ENCODE assay signal across 8 cellular contexts in the genomic region with DNA sequence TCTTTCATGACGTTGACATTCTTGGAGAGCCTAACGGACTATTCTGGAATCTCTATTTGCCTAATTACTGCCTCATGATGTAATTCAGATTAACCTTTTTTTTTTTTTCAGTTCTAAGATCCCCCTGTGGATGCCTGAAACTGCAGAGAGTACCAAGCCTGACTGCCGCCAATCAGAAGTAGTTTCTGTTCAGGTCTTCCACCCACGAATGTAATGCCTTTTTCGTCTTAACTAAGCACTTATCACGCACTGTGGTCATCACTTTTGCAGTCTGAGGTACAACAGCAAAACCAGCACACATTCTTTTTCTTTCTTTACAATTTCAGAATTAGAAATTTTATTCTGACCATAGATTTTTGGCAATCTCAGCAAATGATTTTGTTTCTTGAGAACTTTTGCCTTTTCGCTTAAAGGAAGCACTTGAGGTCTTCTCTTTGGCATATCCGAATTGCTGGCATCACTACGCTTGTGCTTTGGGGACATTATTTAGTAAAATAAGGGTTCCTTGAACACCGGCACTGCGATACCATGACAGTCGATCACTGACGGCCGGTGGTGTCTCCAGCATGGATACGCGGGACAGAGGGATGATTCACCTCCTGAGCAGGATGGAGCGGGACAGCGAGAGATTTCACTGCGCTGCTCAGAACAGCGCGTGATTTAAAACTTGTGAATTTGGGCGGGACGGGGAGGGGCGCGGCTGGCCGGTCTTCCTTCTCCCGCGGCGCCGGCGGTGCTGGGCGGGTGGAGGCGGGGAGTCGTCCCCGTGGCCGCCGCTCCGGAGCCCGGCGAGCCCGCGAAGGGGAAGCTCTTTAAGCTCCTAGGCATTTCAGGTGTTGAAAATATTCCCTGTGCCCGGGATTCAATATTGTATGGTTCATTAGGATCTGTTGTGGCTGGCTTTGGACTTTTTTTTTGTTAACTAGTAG. TPM values are rescaled to one million over a fixed set of nuclear protein-coding genes. Genes with fewer than 3 reads are reported as not detected.
A peak's percentile ranks its signal among the peaks of the same experiment; 100 is the strongest.
DNase-seq lines count a peak whose midpoint lies in the region; ATAC-seq, FAIRE-seq and TF ChIP-seq lines count a peak whose summit lies in the region.

No MANE protein-coding gene starts in this region.

- peak; percentile 20 for FAIRE-seq in keratinocyte (lab: Jason Lieb, UNC)

- H3K4me2 ChIP-seq in OCI-LY3 (ENCODE audit: low read length): peak overlapping the region; percentile 87
- peak overlapping the region; percentile 76 for H3K4me2 ChIP-seq in keratinocyte (ENCODE audit: control insufficient read depth, extremely low read depth, insufficient read depth, low read depth, low read length)

- H3K27ac ChIP-seq in OCI-LY3 (ENCODE audit: low read length) (peak overlapping the region; percentile 65), keratinocyte (ENCODE audit: control insufficient read depth, insufficient read depth, low read length) (no peak overlapping the region)

- H3K79me2 ChIP-seq in OCI-LY3 (ENCODE audit: low read length) (no peaks in the 10 kb centered on the region), keratinocyte (ENCODE audit: control insufficient read depth, insufficient read depth, low read length) (no peaks in the 10 kb centered on the region)

- H2AFZ ChIP-seq in OCI-LY3 (ENCODE audit: low read depth, low read length) (peak overlapping the region; percentile 69), keratinocyte (ENCODE audit: control insufficient read depth, low read length) (peak overlapping the region; percentile 32)

- H3K9me1 ChIP-seq in keratinocyte (ENCODE audit: control insufficient read depth, extremely low read depth, insufficient read depth, low read length): no peaks in the 10 kb centered on the region

- H3K4me3 Mint-ChIP-seq in brain: peak overlapping the region; percentile 81 to 88 (median 83)

- H3K4me1 Mint-ChIP-seq in brain: peaks cover 24% of the 10 kb centered on the region

- H3K36me3 ChIP-seq in OCI-LY3 (replicated peaks; ENCODE audit: low read depth, low read length) (no peaks in the 10 kb centered on the region), keratinocyte (ENCODE audit: control insufficient read depth in 2 of 2, extremely low read depth in 1 of 2, insufficient read depth in 2 of 2, low read length in 2 of 2) (no peaks in the 10 kb centered on the region)

- peaks cover 13% of the 10 kb centered on the region for H3K27me3 Mint-ChIP-seq in brain

- dilution Hi-C loops in keratinocyte (cut with MboI; ENCODE audit: extremely low pct_ligation_motif_present, low sequenced_read_pairs): no loop called here

- TF ChIP-seq CTCF in AG10803 (conservative IDR thresholded peaks at IDR 0.05; ENCODE audit: low read length): no peak
- no peak for TF ChIP-seq CTCF in OCI-LY3 (IDR thresholded peaks at IDR 0.05; ENCODE audit: low read depth, low read length)
- TF ChIP-seq CTCF in brain (conservative IDR thresholded peaks at IDR 0.05): no peak
- no peak for TF ChIP-seq CTCF in keratinocyte (optimal IDR thresholded peaks at IDR 0.05 in 1 of 3, IDR thresholded peaks at IDR 0.05 in 1 of 3, conservative IDR thresholded peaks at IDR 0.05 in 1 of 3; ENCODE audit: extremely low read depth in 1 of 3, insufficient read depth in 2 of 3, low read length in 3 of 3)

- H4K20me1 ChIP-seq in OCI-LY3 (ENCODE audit: insufficient read depth, low read length) (no peaks in the 10 kb centered on the region), keratinocyte (ENCODE audit: control insufficient read depth, extremely low read depth, insufficient read depth, low read length) (no peaks in the 10 kb centered on the region)

- H3K36me3 Mint-ChIP-seq in brain: no peaks in the 10 kb centered on the region

- H3K27ac Mint-ChIP-seq in brain: peak overlapping the region in 1 of 5 experiments; percentile 73

- peak; percentile 61 for ATAC-seq in GM18861 (IDR thresholded peaks at IDR 0.05; ENCODE audit: unreplicated experiment)
- peak; percentile 63 for ATAC-seq in HG02973 (IDR thresholded peaks at IDR 0.05; ENCODE audit: unreplicated experiment)

- H3K4me1 ChIP-seq in OCI-LY3 (ENCODE audit: low read length) (peaks cover 35% of the 10 kb centered on the region), keratinocyte (ENCODE audit: control insufficient read depth, extremely low read depth, insufficient read depth, low read length) (peaks cover 3% of the 10 kb centered on the region)

- peak overlapping the region; percentile 45 for H3K4me3 ChIP-seq in AG10803 (ENCODE audit: low read length)
- peak overlapping the region; percentile 83 for H3K4me3 ChIP-seq in OCI-LY3 (ENCODE audit: low read length)
- peak overlapping the region; percentile 18 to 69 (median 50) for H3K4me3 ChIP-seq in keratinocyte (ENCODE audit: control insufficient read depth in 2 of 3, extremely low read depth in 1 of 3, insufficient read depth in 2 of 3, low read depth in 1 of 3, low read length in 3 of 3)

- peak overlapping the region; percentile 66 for H3K9ac ChIP-seq in OCI-LY3 (ENCODE audit: low read length)
- no peak overlapping the region for H3K9ac ChIP-seq in keratinocyte (ENCODE audit: control insufficient read depth, extremely low read depth, insufficient read depth, low read length)

- H3K9me3 Mint-ChIP-seq in brain: peaks cover 0 to 3% (median 0%) of the 10 kb centered on the region in 5 experiments

- peak; percentile 34 for DNase-seq in AG10803 (ENCODE audit: low read depth)
- no peak for DNase-seq in keratinocyte (ENCODE audit: low read depth, low spot score)
- DNase-seq in stimulated activated CD8-positive, alpha-beta memory T cell treated with anti-CD3 and anti-CD28 coated beads, Interleukin-4, amount 100 ng/mL, for 48 hours: peak; percentile 60
- DNase-seq in SIG-M5 (lab: John Stamatoyannopoulos, UW): no peak

- H3K9me3 ChIP-seq in OCI-LY3 (ENCODE audit: insufficient read depth, low read length) (no peaks in the 10 kb centered on the region), keratinocyte (ENCODE audit: control insufficient read depth, low read depth, low read length) (no peaks in the 10 kb centered on the region)

- no peaks in the 10 kb centered on the region for H3K27me3 ChIP-seq in OCI-LY3 (ENCODE audit: low read depth, low read length)
- peaks cover 5% of the 10 kb centered on the region for H3K27me3 ChIP-seq in keratinocyte (ENCODE audit: control insufficient read depth, extremely low read depth, insufficient read depth, low read length)

RNA-seq across cellular contexts. Expression of gene GPR55, which starts 32.0 kb away (rescaled TPM):
- polyA plus RNA-seq in brain (ENCODE audit: insufficient read depth, low read depth, low replicate concordance): 0.08 TPM
- not detected in 3 replicates for polyA plus RNA-seq in keratinocyte
- not detected for polyA plus RNA-seq in keratinocyte (2011; ENCODE audit: low read depth)
- polyA plus RNA-seq in keratinocyte (2011; cell fraction: cytosol; rRNA removed): not detected in 2 replicates
- polyA plus RNA-seq in keratinocyte (2011; cell fraction: nucleus; rRNA removed): not detected in 2 replicates
- not detected in 2 replicates for polyA plus RNA-seq in keratinocyte (2012; ENCODE audit: low replicate concordance)
- polyA minus RNA-seq in keratinocyte: 2.1 TPM in 1 of 3 replicates, not detected in the others
- not detected for polyA minus RNA-seq in keratinocyte (2011; cell fraction: cytosol; rRNA and poly(A)+ RNA removed)
- polyA minus RNA-seq in keratinocyte (2011; cell fraction: nucleus; rRNA and poly(A)+ RNA removed): not detected in 2 replicates

RNA-seq across cellular contexts. Expression of gene SPATA3, which starts 38.8 kb away (rescaled TPM):
- polyA plus RNA-seq in brain (ENCODE audit: insufficient read depth, low read depth, low replicate concordance) (not detected), keratinocyte (not detected in 3 replicates)
- not detected for polyA plus RNA-seq in keratinocyte (2011; ENCODE audit: low read depth)
- not detected in 2 replicates for polyA plus RNA-seq in keratinocyte (2011; cell fraction: cytosol; rRNA removed)
- not detected in 2 replicates for polyA plus RNA-seq in keratinocyte (2011; cell fraction: nucleus; rRNA removed)
- polyA plus RNA-seq in keratinocyte (2012; ENCODE audit: low replicate concordance): not detected in 2 replicates
- polyA minus RNA-seq in keratinocyte: not detected in 3 replicates
- polyA minus RNA-seq in keratinocyte (2011; cell fraction: cytosol; rRNA and poly(A)+ RNA removed): not detected
- not detected in 2 replicates for polyA minus RNA-seq in keratinocyte (2011; cell fraction: nucleus; rRNA and poly(A)+ RNA removed)

Comparison
In these comparisons a context has a peak if more than half of its experiments do, and no peak if none do; other contexts are left out.
1. DNase-seq: peak in AG10803 (single experiment) and stimulated activated CD8-positive, alpha-beta memory T cell treated with anti-CD3 and anti-CD28 coated beads, Interleukin-4, amount 100 ng/mL, for 48 hours (single experiment); none in keratinocyte (single experiment) and SIG-M5 (single experiment).
2. Peak in every context shown above with its lines, with median percentiles within 50 percentile points of each other: H3K4me3 ChIP-seq.